Comparison of ENCODE assay signal across 8 cellular contexts in the genomic region with DNA sequence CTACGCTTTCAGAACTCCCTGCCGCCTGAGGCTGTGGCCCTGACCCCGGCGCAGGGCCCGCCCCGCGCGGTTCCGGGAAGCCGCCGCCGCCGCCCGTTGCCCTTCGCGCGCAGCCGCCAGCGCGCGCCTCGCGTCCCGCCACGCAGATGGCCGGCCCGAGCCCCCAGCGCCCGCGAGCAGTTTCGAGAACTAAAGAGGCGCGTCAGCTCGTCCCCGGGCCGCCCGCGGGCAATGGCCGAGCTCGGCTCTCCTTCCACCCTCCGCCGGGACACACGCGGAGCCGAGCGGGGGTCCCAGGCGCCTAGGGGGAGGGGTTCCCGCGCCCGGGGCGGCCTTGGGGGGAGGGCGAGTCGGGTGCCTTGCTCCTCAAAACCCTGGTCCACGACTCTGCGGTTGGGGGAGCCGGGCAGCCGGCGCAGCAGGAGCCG. TPM values are rescaled to one million over a fixed set of nuclear protein-coding genes. Genes with fewer than 3 reads are reported as not detected.
A peak's percentile ranks its signal among the peaks of the same experiment; 100 is the strongest.
DNase-seq lines count a peak whose midpoint lies in the region; ATAC-seq, FAIRE-seq and TF ChIP-seq lines count a peak whose summit lies in the region.

No MANE protein-coding gene starts in this region.

- no peak for TF ChIP-seq POLR2A in Peyer's patch (IDR thresholded peaks at IDR 0.05)

- H3K36me3 ChIP-seq in Peyer's patch (no peaks in the 10 kb centered on the region), parathyroid adenoma (ENCODE audit: control insufficient read depth, insufficient read depth, low read length) (no peaks in the 10 kb centered on the region)

- TF ChIP-seq CTCF in Peyer's patch (IDR thresholded peaks at IDR 0.05) (no peak), parathyroid adenoma (IDR thresholded peaks at IDR 0.05) (no peak), D721Med (IDR thresholded peaks at IDR 0.05; ENCODE audit: insufficient read depth, missing control alignments) (no peak)

- H3K9me3 Mint-ChIP-seq in activated naive CD4-positive, alpha-beta T cell treated with anti-CD3 and anti-CD28 coated beads, Interleukin-2, amount 50 U/mL, for 72 hours: no peaks in the 10 kb centered on the region

- intact Hi-C loops in cardiac septum (cut with DNase I): loop anchor here (1.0 kb wide), 1 partner anchor 10 kb away; no protein-coding TSS in a partner anchor

- peak overlapping the region; percentile 98 to 99 for H3K27ac Mint-ChIP-seq in activated naive CD4-positive, alpha-beta T cell treated with anti-CD3 and anti-CD28 coated beads, Interleukin-2, amount 50 U/mL, for 72 hours

- H3K27ac ChIP-seq in Peyer's patch (peak overlapping the region; percentile 99 to 100 (median 99)), parathyroid adenoma (peak overlapping the region; percentile 98)

- H3K4me3 ChIP-seq in Peyer's patch (peak overlapping the region; percentile 67 to 80 (median 77)), parathyroid adenoma (ENCODE audit: low read depth, low read length) (peak overlapping the region; percentile 87)

- peaks cover 40% of the 10 kb centered on the region for H3K79me2 ChIP-seq in parathyroid adenoma

- no peak for FAIRE-seq in D721Med (lab: Jason Lieb, UNC)

- peak overlapping the region; percentile 94 for H3K9ac ChIP-seq in parathyroid adenoma

- H3K4me1 ChIP-seq in Peyer's patch (peaks cover 0 to 42% (median 25%) of the 10 kb centered on the region in 4 donors), parathyroid adenoma (no peaks in the 10 kb centered on the region)

- DNase-seq in DMS53 treated with DMSO at 0.1 percent for 48 hours (lab: John Stamatoyannopoulos, UW; ENCODE audit: unreplicated experiment) (peak; percentile 13), Peyer's patch (peak; percentile 42 to 80 (median 75)), cardiac septum (ENCODE audit: low spot score) (peak; percentile 85), D721Med (ENCODE audit: insufficient read length, low spot score) (no peak)
- peak; percentile 66 to 76 for DNase-seq in activated naive CD4-positive, alpha-beta T cell treated with anti-CD3 and anti-CD28 coated beads, Interleukin-2, amount 50 U/mL, for 72 hours (ENCODE audit: low spot score in 2 of 2)

- peak overlapping the region; percentile 86 for H2AFZ ChIP-seq in parathyroid adenoma

- H3K27me3 ChIP-seq in Peyer's patch (no peaks in the 10 kb centered on the region), parathyroid adenoma (ENCODE audit: control insufficient read depth, insufficient read depth, low read length) (no peaks in the 10 kb centered on the region)

- peak overlapping the region; percentile 78 for H3K4me2 ChIP-seq in parathyroid adenoma (ENCODE audit: low read length)

- ATAC-seq in HG02588 (IDR thresholded peaks at IDR 0.05; ENCODE audit: unreplicated experiment) (peak; percentile 20), GM18870 (IDR thresholded peaks at IDR 0.05; ENCODE audit: unreplicated experiment) (no peak)
- peak; percentile 2 to 8 for ATAC-seq in activated naive CD4-positive, alpha-beta T cell treated with anti-CD3 and anti-CD28 coated beads, Interleukin-2, amount 50 U/mL, for 72 hours

- peaks cover 57 to 59% of the 10 kb centered on the region in 2 donors for H3K36me3 Mint-ChIP-seq in activated naive CD4-positive, alpha-beta T cell treated with anti-CD3 and anti-CD28 coated beads, Interleukin-2, amount 50 U/mL, for 72 hours

- H3K9me3 ChIP-seq in Peyer's patch: no peaks in the 10 kb centered on the region
- no peaks in the 10 kb centered on the region for H3K9me3 ChIP-seq in parathyroid adenoma (ENCODE audit: control insufficient read depth, low read length)

RNA-seq across cellular contexts. Expression of a gene that starts 1.8 kb away (rescaled TPM):
- total RNA-seq in Peyer's patch (100 to 1,000 TPM; 145 to 177 (median 160) TPM), cardiac septum (80.8 TPM)
- total RNA-seq in activated naive CD4-positive, alpha-beta T cell treated with anti-CD3 and anti-CD28 coated beads, Interleukin-2, amount 50 U/mL, for 72 hours: 100 to 1,000 TPM; 410 to 434 TPM

RNA-seq across cellular contexts. Expression of a gene that starts 29.7 kb away (rescaled TPM):
- total RNA-seq in Peyer's patch (10 to 100 TPM; 21.5 to 51.7 (median 26.9) TPM), cardiac septum (2.7 TPM)
- total RNA-seq in activated naive CD4-positive, alpha-beta T cell treated with anti-CD3 and anti-CD28 coated beads, Interleukin-2, amount 50 U/mL, for 72 hours: 1 to 10 TPM; 2.7 to 4.1 TPM

RNA-seq across cellular contexts. Expression of a gene that starts 35.7 kb away (rescaled TPM):
- total RNA-seq in Peyer's patch (not detected), cardiac septum (not detected)
- not detected for total RNA-seq in activated naive CD4-positive, alpha-beta T cell treated with anti-CD3 and anti-CD28 coated beads, Interleukin-2, amount 50 U/mL, for 72 hours
